In the genomic region with DNA sequence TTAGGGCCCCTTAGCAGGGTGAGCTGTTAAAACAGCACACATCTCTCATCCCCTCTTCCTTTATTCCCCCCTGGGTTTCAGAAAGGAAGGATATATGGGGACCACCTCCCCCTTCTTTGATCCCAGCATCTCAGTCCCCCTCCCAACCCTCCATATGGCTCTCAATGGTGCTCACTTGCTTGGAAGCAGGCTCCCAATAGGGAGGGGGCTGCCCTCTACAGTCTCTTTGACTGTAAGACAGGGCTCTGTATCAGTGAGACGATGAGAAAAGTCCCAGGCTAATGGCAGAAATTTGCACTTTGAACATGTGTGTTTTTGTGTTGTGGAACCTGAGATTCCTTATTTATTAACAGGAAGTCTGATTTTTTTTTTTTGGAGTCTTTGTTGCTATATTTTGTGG, we compare ENCODE assay signal across 12 cellular contexts. TPM values are rescaled to one million over a fixed set of nuclear protein-coding genes. Genes with fewer than 3 reads are reported as not detected.
DNase-seq lines count a peak whose midpoint lies in the region; ATAC-seq, FAIRE-seq and TF ChIP-seq lines count a peak whose summit lies in the region.
"Had no signal": no experiment of that assay in that cellular context is flagged by ENCODE, and none has a peak within 500 bp of the region (broad histone marks: within the 10 kb centered on the region; RNA-seq: fewer than 3 reads in every experiment).

No MANE protein-coding gene starts in this region.

- H4K20me1 ChIP-seq in HepG2 (ENCODE audit: insufficient read depth, low read length): no peaks in the 10 kb centered on the region

- intact Hi-C loops in HepG2 (cut with micrococcal nuclease; ENCODE audit: unreplicated experiment) (loop anchor here (1.0 kb wide), 1 partner anchor 41 kb away; no protein-coding TSS in a partner anchor), spleen (cut with DNase I; ENCODE audit: low total_unique reads) (no loop called here)

- no peaks in the 10 kb centered on the region for H3K27me3 ChIP-seq in BE2C
- H3K27me3 ChIP-seq in HepG2 (ENCODE audit: control insufficient read depth in 1 of 2, insufficient read depth in 2 of 2, low read length in 2 of 2): no peaks in the 10 kb centered on the region
- H3K27me3 ChIP-seq in spleen (replicated peaks in 1 of 7): no peaks in the 10 kb centered on the region
- H3K27me3 ChIP-seq: thyroid gland had no signal

- FAIRE-seq in HepG2 (lab: Jason Lieb, UNC): no peak

- in situ Hi-C loops in GM13976 (cut with MboI; ENCODE audit: low sequenced_read_pairs, unreplicated experiment) (no loop called here), HepG2 (cut with HindIII; ENCODE audit: extremely low pct_ligation_motif_present, low pct_unique_long_range_greater_than_20kb) (no loop called here)

- H3K9me3 ChIP-seq in BE2C (no peaks in the 10 kb centered on the region), HepG2 (ENCODE audit: low read length) (no peaks in the 10 kb centered on the region), spleen (no peaks in the 10 kb centered on the region)
- H3K9me3 ChIP-seq: lower lobe of right lung, thyroid gland had no signal

- POLR2A ChIA-PET in HepG2 (lab: Yijun Ruan, JAX) (no interaction called here), HEK293T (lab: Yijun Ruan, JAX) (no interaction called here)

- BruUV-seq in HepG2 (replicated peaks; lab: Mats Ljungman, UMichigan): no TSS peak

- no peak overlapping the region for H3K4me2 ChIP-seq in HepG2 (ENCODE audit: low read depth, low read length)

- H3K36me3 Mint-ChIP-seq in activated naive CD8-positive, alpha-beta T cell treated with anti-CD3 and anti-CD28 coated beads, Interleukin-2, amount 50 U/mL, for 24 hours (ENCODE audit: low read depth): peaks cover 73% of the 10 kb centered on the region

- TF ChIP-seq POLR2A in HepG2 (IDR thresholded peaks at IDR 0.05; ENCODE audit: insufficient read depth in 1 of 2, low read depth in 2 of 2, low read length in 2 of 2) (no peak), spleen (IDR thresholded peaks at IDR 0.05) (no peak)

- no peak overlapping the region for H2AFZ ChIP-seq in HepG2 (ENCODE audit: low read length)

- H3K4me3 Mint-ChIP-seq in activated naive CD8-positive, alpha-beta T cell treated with anti-CD3 and anti-CD28 coated beads, Interleukin-2, amount 50 U/mL, for 24 hours: no peak overlapping the region

- no peak overlapping the region for H3K27ac Mint-ChIP-seq in activated naive CD8-positive, alpha-beta T cell treated with anti-CD3 and anti-CD28 coated beads, Interleukin-2, amount 50 U/mL, for 24 hours

- no peaks in the 10 kb centered on the region for H3K27me3 Mint-ChIP-seq in activated naive CD8-positive, alpha-beta T cell treated with anti-CD3 and anti-CD28 coated beads, Interleukin-2, amount 50 U/mL, for 24 hours

- TF ChIP-seq CTCF in BE2C (IDR thresholded peaks at IDR 0.05; ENCODE audit: low read depth, low read length): peak; percentile 7; the same call in 1 of the 2 replicates
- peak; percentile 29 for TF ChIP-seq CTCF in GM13976 (IDR thresholded peaks at IDR 0.05; ENCODE audit: borderline replicate concordance, control extremely low read depth, extremely low read depth, insufficient read depth, missing control alignments)
- peak; percentile 42 for TF ChIP-seq CTCF in HepG2 (CRISPR knock-in tag; IDR thresholded peaks at IDR 0.05)
- peak in 1 of 11 experiments; percentile 11 for TF ChIP-seq CTCF in spleen (IDR thresholded peaks at IDR 0.05 in 8 of 11, conservative IDR thresholded peaks at IDR 0.05 in 3 of 11)

- H3K27ac ChIP-seq in HepG2 (ENCODE audit: extremely low read length, insufficient read depth, low read length) (no peak overlapping the region), spleen (no peak overlapping the region)
- H3K27ac ChIP-seq: lower lobe of right lung, thyroid gland had no signal

- H3K4me3 ChIP-seq in BE2C (ENCODE audit: low read depth, low read length) (no peak overlapping the region), HepG2 (replicated peaks in 1 of 3; ENCODE audit: insufficient read depth in 1 of 3, low read depth in 2 of 3, low read length in 3 of 3) (no peak overlapping the region), spleen (no peak overlapping the region)
- H3K4me3 ChIP-seq: lower lobe of right lung, thyroid gland had no signal

- H3K36me3 ChIP-seq in BE2C: peaks cover 17% of the 10 kb centered on the region
- H3K36me3 ChIP-seq in HepG2 (replicated peaks in 1 of 2; ENCODE audit: control insufficient read depth in 1 of 2, insufficient read depth in 2 of 2, low read length in 2 of 2): peaks cover 16 to 87% of the 10 kb centered on the region in 2 experiments
- H3K36me3 ChIP-seq in spleen: peaks cover 0 to 100% (median 86%) of the 10 kb centered on the region in 6 donors

- no peaks in the 10 kb centered on the region for H3K79me2 ChIP-seq in HepG2 (ENCODE audit: insufficient read depth, low read length)

- peak; percentile 63 for ATAC-seq in activated naive CD8-positive, alpha-beta T cell treated with anti-CD3 and anti-CD28 coated beads, Interleukin-2, amount 50 U/mL, for 24 hours
- ATAC-seq in HepG2: peak; percentile 96
- no peak for ATAC-seq in HG02678 (IDR thresholded peaks at IDR 0.05; ENCODE audit: unreplicated experiment)
- ATAC-seq: lower lobe of right lung had no signal

- TF ChIP-seq EP300 in HepG2 (IDR thresholded peaks at IDR 0.05; ENCODE audit: low read depth in 2 of 2, low read length in 2 of 2) (no peak), HepG2 (CRISPR knock-in tag; IDR thresholded peaks at IDR 0.05; ENCODE audit: borderline replicate concordance) (no peak)

- no peaks in the 10 kb centered on the region for H3K9me3 Mint-ChIP-seq in activated naive CD8-positive, alpha-beta T cell treated with anti-CD3 and anti-CD28 coated beads, Interleukin-2, amount 50 U/mL, for 24 hours

- DNase-seq in BE2C: no peak
- DNase-seq in GM13976 (ENCODE audit: low spot score): no peak
- DNase-seq in activated naive CD8-positive, alpha-beta T cell treated with anti-CD3 and anti-CD28 coated beads, Interleukin-2, amount 50 U/mL, for 24 hours: no peak
- DNase-seq in HepG2 (ENCODE audit: low spot score): peak; percentile 21
- no peak for DNase-seq in T1000 (lab: John Stamatoyannopoulos, UW)
- DNase-seq in spleen: no peak
- no peak for DNase-seq in HEK293T (ENCODE audit: extremely low spot score)
- DNase-seq: lower lobe of right lung, NCI-H1105, SHP77 treated with DMSO at 0.1 percent for 48 hours, thyroid gland had no signal

- TF ChIP-seq RAD21 in HepG2 (CRISPR knock-in tag; IDR thresholded peaks at IDR 0.05): no peak

- no peaks in the 10 kb centered on the region for H3K4me1 ChIP-seq in BE2C
- H3K4me1 ChIP-seq in HepG2 (ENCODE audit: insufficient read depth, low read length): no peaks in the 10 kb centered on the region
- no peaks in the 10 kb centered on the region for H3K4me1 ChIP-seq in spleen
- H3K4me1 ChIP-seq: lower lobe of right lung had no signal

- 83% methylated on average over 1 of the region's 1 CpG for WGBS in HepG2 (ENCODE audit: low lambda C conversion rate)
- 65 to 84% (median 82%) methylated on average over 1 of the region's 1 CpG for WGBS in spleen, 5 donors

- H3K4me1 Mint-ChIP-seq in activated naive CD8-positive, alpha-beta T cell treated with anti-CD3 and anti-CD28 coated beads, Interleukin-2, amount 50 U/mL, for 24 hours: peaks cover 17% of the 10 kb centered on the region

- H3K9ac ChIP-seq in HepG2 (ENCODE audit: insufficient read depth, low read depth, low read length): no peak overlapping the region

- CTCF ChIA-PET in HepG2 (lab: Yijun Ruan, JAX; ENCODE audit: low intra/inter-chr PET ratio, low total read pairs): no interaction called here
- CTCF ChIA-PET in HEK293T (lab: Yijun Ruan, JAX): no interaction called here

RNA-seq across cellular contexts. Expression of a gene that starts 4.2 kb away (rescaled TPM):
- polyA plus RNA-seq in BE2C (2012; ENCODE audit: insufficient read depth, insufficient read length, low read depth): 1.0 TPM
- total RNA-seq in HepG2 (2016; rRNA removed; fragmentation: Illumina TruSeq; extraction: Trizol) (1.5 and 2.3 TPM in 2 replicates), spleen (1 to 10 TPM; 1.1 to 3.7 (median 2.0) TPM)
- total RNA-seq in HepG2 (2016; cell fraction: cytosol; rRNA removed; fragmentation: Illumina TruSeq; extraction: Trizol; ENCODE audit: low read depth): not detected in 2 replicates
- 1.2 and 3.0 TPM in 2 replicates for total RNA-seq in HepG2 (2016; cell fraction: insoluble cytoplasmic fraction; rRNA removed; fragmentation: Illumina TruSeq; extraction: Trizol)
- 0.59 and 0.71 TPM in 2 replicates for total RNA-seq in HepG2 (2016; cell fraction: membrane; rRNA removed; fragmentation: Illumina TruSeq; extraction: Trizol)
- total RNA-seq in HepG2 (2016; cell fraction: nucleus; rRNA removed; fragmentation: Illumina TruSeq; extraction: Trizol): 9.6 and 10.8 TPM in 2 replicates
- polyA plus RNA-seq in HepG2 (2011; rRNA removed) (0.47 and 0.51 TPM in 2 replicates), spleen (under 1 TPM; 0.09 to 0.32 (median 0.11) TPM)
- polyA plus RNA-seq in HepG2 (2011; cell fraction: cytosol; rRNA removed): 0.07 and 0.14 TPM in 2 replicates
- polyA plus RNA-seq in HepG2 (2011; cell fraction: nucleus; rRNA removed): 2.1 and 2.4 TPM in 2 replicates
- 0.43 and 0.69 TPM in 2 replicates for polyA plus RNA-seq in HepG2 (2012)
- polyA plus RNA-seq in HepG2 (2016; cell fraction: cytosol; fragmentation: Illumina TruSeq; extraction: Trizol; ENCODE audit: low read depth): 0.10 and 0.24 TPM in 2 replicates
- 0.83 and 1.1 TPM in 2 replicates for polyA plus RNA-seq in HepG2 (2016; cell fraction: insoluble cytoplasmic fraction; fragmentation: Illumina TruSeq; extraction: Trizol; ENCODE audit: low read depth)
- polyA plus RNA-seq in HepG2 (2016; cell fraction: membrane; fragmentation: Illumina TruSeq; extraction: Trizol; ENCODE audit: low read depth): 0.34 and 0.45 TPM in 2 replicates
- polyA plus RNA-seq in HepG2 (2016; cell fraction: nucleus; fragmentation: Illumina TruSeq; extraction: Trizol; ENCODE audit: insufficient read depth, low read depth): 4.5 and 5.7 TPM in 2 replicates
- polyA minus RNA-seq in HepG2 (2011; rRNA and poly(A)+ RNA removed; ENCODE audit: low replicate concordance): 3.9 and 7.2 TPM in 2 replicates
- not detected in 2 replicates for polyA minus RNA-seq in HepG2 (2011; cell fraction: cytosol; rRNA and poly(A)+ RNA removed)
- 26.9 and 30.3 TPM in 2 replicates for polyA minus RNA-seq in HepG2 (2011; cell fraction: nucleus; rRNA and poly(A)+ RNA removed)

RNA-seq across cellular contexts. Expression of a gene that starts 39.4 kb away (rescaled TPM):
- polyA plus RNA-seq in BE2C (2012; ENCODE audit: insufficient read depth, insufficient read length, low read depth): 19.7 TPM
- total RNA-seq in HepG2 (2016; rRNA removed; fragmentation: Illumina TruSeq; extraction: Trizol) (38.6 and 48.5 TPM in 2 replicates), spleen (10 to 100 TPM; 42.9 to 53.4 (median 49.4) TPM)
- total RNA-seq in HepG2 (2016; cell fraction: cytosol; rRNA removed; fragmentation: Illumina TruSeq; extraction: Trizol; ENCODE audit: low read depth): 4.6 and 4.8 TPM in 2 replicates
- total RNA-seq in HepG2 (2016; cell fraction: insoluble cytoplasmic fraction; rRNA removed; fragmentation: Illumina TruSeq; extraction: Trizol): 38.4 and 45.8 TPM in 2 replicates
- total RNA-seq in HepG2 (2016; cell fraction: membrane; rRNA removed; fragmentation: Illumina TruSeq; extraction: Trizol): 26.4 and 28.6 TPM in 2 replicates
- 39.6 and 42.4 TPM in 2 replicates for total RNA-seq in HepG2 (2016; cell fraction: nucleus; rRNA removed; fragmentation: Illumina TruSeq; extraction: Trizol)
- polyA plus RNA-seq in HepG2 (2011; rRNA removed) (10.9 and 13.5 TPM in 2 replicates), spleen (10 to 100 TPM; 10.1 to 17.5 (median 10.2) TPM)
- polyA plus RNA-seq in HepG2 (2011; cell fraction: cytosol; rRNA removed): 6.3 and 10.1 TPM in 2 replicates
- 9.4 and 11.5 TPM in 2 replicates for polyA plus RNA-seq in HepG2 (2011; cell fraction: nucleus; rRNA removed)
- 14.2 and 16.4 TPM in 2 replicates for polyA plus RNA-seq in HepG2 (2012)
- 2.6 and 2.8 TPM in 2 replicates for polyA plus RNA-seq in HepG2 (2016; cell fraction: cytosol; fragmentation: Illumina TruSeq; extraction: Trizol; ENCODE audit: low read depth)
- 39.1 and 39.4 TPM in 2 replicates for polyA plus RNA-seq in HepG2 (2016; cell fraction: insoluble cytoplasmic fraction; fragmentation: Illumina TruSeq; extraction: Trizol; ENCODE audit: low read depth)
- 12.9 and 14.8 TPM in 2 replicates for polyA plus RNA-seq in HepG2 (2016; cell fraction: membrane; fragmentation: Illumina TruSeq; extraction: Trizol; ENCODE audit: low read depth)
- 42.3 and 45.0 TPM in 2 replicates for polyA plus RNA-seq in HepG2 (2016; cell fraction: nucleus; fragmentation: Illumina TruSeq; extraction: Trizol; ENCODE audit: insufficient read depth, low read depth)
- 11.3 and 31.2 TPM in 2 replicates for polyA minus RNA-seq in HepG2 (2011; rRNA and poly(A)+ RNA removed; ENCODE audit: low replicate concordance)
- 12.8 and 13.7 TPM in 2 replicates for polyA minus RNA-seq in HepG2 (2011; cell fraction: cytosol; rRNA and poly(A)+ RNA removed)
- 38.5 and 43.5 TPM in 2 replicates for polyA minus RNA-seq in HepG2 (2011; cell fraction: nucleus; rRNA and poly(A)+ RNA removed)

RNA-seq across cellular contexts. Expression of a gene that starts 42.6 kb away (rescaled TPM):
- polyA plus RNA-seq in BE2C (2012; ENCODE audit: insufficient read depth, insufficient read length, low read depth): 2.9 TPM
- total RNA-seq in HepG2 (2016; rRNA removed; fragmentation: Illumina TruSeq; extraction: Trizol): 0.90 and 1.7 TPM in 2 replicates
- 0.81 and 0.88 TPM in 2 replicates for total RNA-seq in HepG2 (2016; cell fraction: cytosol; rRNA removed; fragmentation: Illumina TruSeq; extraction: Trizol; ENCODE audit: low read depth)
- 1.2 and 1.6 TPM in 2 replicates for total RNA-seq in HepG2 (2016; cell fraction: insoluble cytoplasmic fraction; rRNA removed; fragmentation: Illumina TruSeq; extraction: Trizol)
- total RNA-seq in HepG2 (2016; cell fraction: membrane; rRNA removed; fragmentation: Illumina TruSeq; extraction: Trizol): 1.00 and 1.0 TPM in 2 replicates
- 2.7 and 3.1 TPM in 2 replicates for total RNA-seq in HepG2 (2016; cell fraction: nucleus; rRNA removed; fragmentation: Illumina TruSeq; extraction: Trizol)
- 3.5 and 4.5 TPM in 2 replicates for polyA plus RNA-seq in HepG2 (2011; rRNA removed)
- polyA plus RNA-seq in HepG2 (2011; cell fraction: cytosol; rRNA removed): 2.2 and 2.3 TPM in 2 replicates
- 8.0 and 10.5 TPM in 2 replicates for polyA plus RNA-seq in HepG2 (2011; cell fraction: nucleus; rRNA removed)
- polyA plus RNA-seq in HepG2 (2012): 1.6 and 2.2 TPM in 2 replicates
- polyA plus RNA-seq in HepG2 (2016; cell fraction: cytosol; fragmentation: Illumina TruSeq; extraction: Trizol; ENCODE audit: low read depth): 0.48 and 0.66 TPM in 2 replicates
- 1.7 TPM in 2 replicates for polyA plus RNA-seq in HepG2 (2016; cell fraction: insoluble cytoplasmic fraction; fragmentation: Illumina TruSeq; extraction: Trizol; ENCODE audit: low read depth)
- polyA plus RNA-seq in HepG2 (2016; cell fraction: membrane; fragmentation: Illumina TruSeq; extraction: Trizol; ENCODE audit: low read depth): 1.1 and 1.2 TPM in 2 replicates
- 5.5 and 6.2 TPM in 2 replicates for polyA plus RNA-seq in HepG2 (2016; cell fraction: nucleus; fragmentation: Illumina TruSeq; extraction: Trizol; ENCODE audit: insufficient read depth, low read depth)
- 3.6 and 4.9 TPM in 2 replicates for polyA minus RNA-seq in HepG2 (2011; rRNA and poly(A)+ RNA removed; ENCODE audit: low replicate concordance)
- polyA minus RNA-seq in HepG2 (2011; cell fraction: cytosol; rRNA and poly(A)+ RNA removed): 0.79 and 1.2 TPM in 2 replicates
- 5.9 and 9.4 TPM in 2 replicates for polyA minus RNA-seq in HepG2 (2011; cell fraction: nucleus; rRNA and poly(A)+ RNA removed)
- total RNA-seq in spleen: 10 to 100 TPM; 50.8 to 83.7 (median 65.9) TPM
- polyA plus RNA-seq in spleen: 10 to 100 TPM; 56.8 to 70.0 (median 62.3) TPM

Comparison
In these comparisons a context has a peak if more than half of its experiments do, and no peak if none do; other contexts are left out.
1. RNA of a gene that starts 42.6 kb away (total RNA-seq): 50.8 to 83.7 TPM in spleen; 0.81 to 3.1 TPM in HepG2; every median in the first group is over 10 times any median in the second.